ENCODE assay signal across 8 cellular contexts in genomic region chrX:27683566-27684208, GRCh38.
DNase-seq lines count a peak whose midpoint lies in the region; ATAC-seq and TF ChIP-seq lines count a peak whose summit lies in the region.
"Not testable (repeated sequence)": the region's sequence is repeated elsewhere in the genome, so short reads cannot be mapped to it uniquely, and the experiment has no call there.

No MANE protein-coding gene starts in this region.

- ATAC-seq in GM18517 (IDR thresholded peaks at IDR 0.05; ENCODE audit: unreplicated experiment) (peak; percentile 90), HG02885 (IDR thresholded peaks at IDR 0.05; ENCODE audit: poor library complexity, unreplicated experiment) (peak; percentile 86)

- peak; percentile 38 for TF ChIP-seq CTCF in AG09319 (IDR thresholded peaks at IDR 0.05; ENCODE audit: low read depth, low read length)

- not testable (repeated sequence) for DNase-seq in AG09319 (ENCODE audit: extremely low read depth, low read depth)
- DNase-seq in NCI-H1694 treated with DMSO at 0.1 percent for 48 hours (lab: John Stamatoyannopoulos, UW) (peak; percentile 24), SHP77 treated with DMSO at 0.1 percent for 48 hours (lab: John Stamatoyannopoulos, UW) (peak; percentile 8), astrocyte of the hippocampus (ENCODE audit: low read depth, low spot score) (peak; percentile 10), glomerular endothelial cell (ENCODE audit: extremely low read depth, low read depth, low spot score) (peak; percentile 29), mucosa of gallbladder (ENCODE audit: low spot score) (peak; percentile 19)
